In the genomic region with DNA sequence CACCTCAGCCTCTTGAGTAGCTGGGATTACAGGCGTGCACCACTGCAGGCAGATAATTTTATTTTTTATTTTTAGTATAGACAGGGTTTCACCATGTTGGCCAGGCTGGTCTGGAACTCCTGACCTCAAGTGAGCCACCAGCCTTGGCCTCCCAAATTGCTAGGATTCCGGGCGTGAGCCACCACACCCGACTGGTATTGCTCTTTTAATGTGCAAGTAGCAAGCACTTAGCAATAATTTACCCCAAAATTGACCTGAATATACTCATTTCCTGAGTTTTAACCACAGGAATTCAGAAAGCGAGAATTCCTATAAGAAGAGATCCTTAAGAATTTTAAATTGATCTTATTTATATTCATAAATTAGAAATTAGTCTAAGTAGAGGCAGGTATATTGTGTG, we compare ENCODE assay signal across 1 cellular context.
TF ChIP-seq lines count a peak whose summit lies in the region.

No MANE protein-coding gene starts in this region.

TF ChIP-seq in IMR-90, 13 proteins besides CTCF, POLR2A, EP300 and RAD21 (continued from another document):
- TF ChIP-seq, protein P1, sequence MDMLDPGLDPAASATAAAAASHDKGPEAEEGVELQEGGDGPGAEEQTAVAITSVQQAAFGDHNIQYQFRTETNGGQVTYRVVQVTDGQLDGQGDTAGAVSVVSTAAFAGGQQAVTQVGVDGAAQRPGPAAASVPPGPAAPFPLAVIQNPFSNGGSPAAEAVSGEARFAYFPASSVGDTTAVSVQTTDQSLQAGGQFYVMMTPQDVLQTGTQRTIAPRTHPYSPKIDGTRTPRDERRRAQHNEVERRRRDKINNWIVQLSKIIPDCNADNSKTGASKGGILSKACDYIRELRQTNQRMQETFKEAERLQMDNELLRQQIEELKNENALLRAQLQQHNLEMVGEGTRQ (IDR thresholded peaks at IDR 0.05; ENCODE audit: low read depth, low read length): no peak
- TF ChIP-seq CHD1 (IDR thresholded peaks at IDR 0.05; ENCODE audit: low read depth, low read length): no peak
